ENCODE assay signal across 43 cellular contexts in the genomic region with DNA sequence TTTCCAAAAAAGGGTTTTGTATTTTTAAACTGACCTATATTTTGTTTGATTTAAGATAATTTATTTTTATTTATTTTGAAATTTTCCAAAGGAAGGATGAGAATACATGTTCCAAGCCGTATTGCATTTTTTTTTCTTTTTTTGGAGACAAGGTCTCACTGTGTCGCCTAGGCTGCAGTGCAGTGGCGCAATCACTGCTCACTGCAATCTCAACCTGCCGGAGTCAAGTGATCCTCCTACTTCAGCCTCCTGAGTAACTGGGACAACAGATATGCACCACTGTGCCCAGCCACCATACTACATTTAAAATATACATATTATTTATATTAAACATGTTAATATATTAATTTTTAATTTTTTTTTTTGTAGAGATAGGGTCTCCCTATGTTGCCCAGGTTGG. TPM values are rescaled to one million over a fixed set of nuclear protein-coding genes. Genes with fewer than 3 reads are reported as not detected.
"Had no signal": no experiment of that assay in that cellular context is flagged by ENCODE, and none has a peak within 500 bp of the region (broad histone marks: within the 10 kb centered on the region; RNA-seq: fewer than 3 reads in every experiment).

No MANE protein-coding gene starts in this region.

- FAIRE-seq: astrocyte, bronchial epithelial cell had no signal

- H3K9me3 ChIP-seq: adrenal gland, ascending aorta, body of pancreas, breast epithelium had no signal

- H3K4me3 Mint-ChIP-seq: activated naive CD4-positive, alpha-beta T cell treated with anti-CD3 and anti-CD28 coated beads for 36 hours; activated naive CD4-positive, alpha-beta T cell treated with anti-CD3 and anti-CD28 coated beads, Interleukin-2, amount 10 ng/mL, durations not matched to agents 7 days and 5 days; activated naive CD4-positive, alpha-beta T cell treated with anti-CD3 and anti-CD28 coated beads, Interleukin-2, amount 50 U/mL, for 24 hours; activated naive CD8-positive, alpha-beta T cell; activated naive CD8-positive, alpha-beta T cell treated with anti-CD3 and anti-CD28 coated beads for 36 hours; activated naive CD8-positive, alpha-beta T cell treated with anti-CD3 and anti-CD28 coated beads, Interleukin-2, amount 10 ng/mL, durations not matched to agents 7 days and 5 days; activated naive CD8-positive, alpha-beta T cell treated with anti-CD3 and anti-CD28 coated beads, Interleukin-2, amount 50 U/mL, for 24 hours; activated T-cell treated with anti-CD3 and anti-CD28 coated beads, Interleukin-2, amount 50 U/mL, for 24 hours; activated T-cell treated with anti-CD3 and anti-CD28 coated beads, Interleukin-2, amount 50 U/mL, for 4 hours; activated T-cell treated with anti-CD3 and anti-CD28 coated beads, Interleukin-2, amount 50 U/mL, for 72 hours; activated T-helper 1 cell treated with anti-CD3 and anti-CD28 coated beads, Interleukin-12 subunit alpha, Interleukin-12 subunit beta, Interleukin-2, Interleukin-4 antibody, amounts not matched to agents 30 ng/mL and 10 ng/mL and 1 ng/mL, durations not matched to agents 14 hours and 24 hours and 36 hours; activated T-helper 17 cell treated with anti-CD3 and anti-CD28 coated beads, Interleukin-2, amount 50 U/mL, for 72 hours; brain; central memory CD8-positive, alpha-beta T cell had no signal

- H3K36me3 ChIP-seq: adrenal gland, ascending aorta, breast epithelium had no signal

- H3K4me1 Mint-ChIP-seq: activated naive CD4-positive, alpha-beta T cell treated with anti-CD3 and anti-CD28 coated beads, Interleukin-2, amount 10 ng/mL, durations not matched to agents 7 days and 5 days; activated naive CD4-positive, alpha-beta T cell treated with anti-CD3 and anti-CD28 coated beads, Interleukin-2, amount 50 U/mL, for 24 hours; activated naive CD8-positive, alpha-beta T cell treated with anti-CD3 and anti-CD28 coated beads for 36 hours; activated naive CD8-positive, alpha-beta T cell treated with anti-CD3 and anti-CD28 coated beads, Interleukin-2, amount 50 U/mL, for 24 hours; activated T-helper 17 cell treated with anti-CD3 and anti-CD28 coated beads, Interleukin-2, amount 50 U/mL, for 72 hours; brain; central memory CD8-positive, alpha-beta T cell had no signal

- ATAC-seq: activated naive CD4-positive, alpha-beta T cell treated with anti-CD3 and anti-CD28 coated beads, Interleukin-2, amount 50 U/mL, for 72 hours; activated naive CD8-positive, alpha-beta T cell treated with anti-CD3 and anti-CD28 coated beads, Interleukin-2, amount 50 U/mL, for 24 hours; activated T-cell treated with anti-CD3 and anti-CD28 coated beads, Interleukin-2, amount 50 U/mL, for 4 hours; activated T-cell treated with anti-CD3 and anti-CD28 coated beads, Interleukin-2, amount 50 U/mL, for 72 hours; activated T-helper 17 cell treated with anti-CD3 and anti-CD28 coated beads, Interleukin-2, amount 50 U/mL, for 72 hours; body of pancreas had no signal

- H3K9me3 Mint-ChIP-seq: activated naive CD4-positive, alpha-beta T cell treated with anti-CD3 and anti-CD28 coated beads for 36 hours; activated naive CD4-positive, alpha-beta T cell treated with anti-CD3 and anti-CD28 coated beads, Interleukin-2, amount 10 ng/mL, durations not matched to agents 7 days and 5 days; activated naive CD4-positive, alpha-beta T cell treated with anti-CD3 and anti-CD28 coated beads, Interleukin-2, amount 50 U/mL, for 24 hours; activated naive CD4-positive, alpha-beta T cell treated with anti-CD3 and anti-CD28 coated beads, Interleukin-2, amount 50 U/mL, for 72 hours; activated naive CD8-positive, alpha-beta T cell treated with anti-CD3 and anti-CD28 coated beads for 36 hours; activated naive CD8-positive, alpha-beta T cell treated with anti-CD3 and anti-CD28 coated beads, Interleukin-2, amount 10 ng/mL, durations not matched to agents 7 days and 5 days; activated naive CD8-positive, alpha-beta T cell treated with anti-CD3 and anti-CD28 coated beads, Interleukin-2, amount 50 U/mL, for 24 hours; activated T-cell treated with anti-CD3 and anti-CD28 coated beads, Interleukin-2, amount 50 U/mL, for 24 hours; activated T-cell treated with anti-CD3 and anti-CD28 coated beads, Interleukin-2, amount 50 U/mL, for 4 hours; activated T-cell treated with anti-CD3 and anti-CD28 coated beads, Interleukin-2, amount 50 U/mL, for 72 hours; activated T-helper 1 cell treated with anti-CD3 and anti-CD28 coated beads, Interleukin-12 subunit alpha, Interleukin-12 subunit beta, Interleukin-2, Interleukin-4 antibody, amounts not matched to agents 30 ng/mL and 10 ng/mL and 1 ng/mL, durations not matched to agents 14 hours and 24 hours and 36 hours; activated T-helper 17 cell treated with anti-CD3 and anti-CD28 coated beads, Interleukin-2, amount 50 U/mL, for 72 hours; activated T-helper 2 cell treated with anti-CD3 and anti-CD28 coated beads, Interferon-gamma antibody, Interleukin-2, Interleukin-4, amounts not matched to agents 10 μg/mL and 5 μg/mL and 100 μg/mL, durations not matched to agents 14 hours and 24 hours and 36 hours; brain; central memory CD8-positive, alpha-beta T cell had no signal

- H3K27ac ChIP-seq: adrenal gland, ascending aorta, body of pancreas, brain microvascular endothelial cell, breast epithelium, cardiac muscle cell had no signal

- H3K4me1 ChIP-seq: adrenal gland, ascending aorta, body of pancreas, breast epithelium had no signal

- H3K4me3 ChIP-seq: adrenal gland, ascending aorta, body of pancreas, breast epithelium, cardiac muscle cell had no signal

- DNase-seq: activated effector memory CD4-positive, alpha-beta T cell treated with anti-CD3 and anti-CD28 coated beads, Interleukin-2, amount 50 U/mL, for 16 hours; activated effector memory CD4-positive, alpha-beta T cell treated with Interleukin-2 at 50 U/mL for 16 hours; activated gamma-delta T cell; activated gamma-delta T cell treated with Interleukin-2 at 50 U/mL for 16 hours; activated naive CD4-positive, alpha-beta T cell; activated naive CD4-positive, alpha-beta T cell treated with anti-CD3 and anti-CD28 coated beads for 36 hours; activated naive CD4-positive, alpha-beta T cell treated with anti-CD3 and anti-CD28 coated beads, Interleukin-2, amount 10 ng/mL, durations not matched to agents 7 days and 5 days; activated naive CD4-positive, alpha-beta T cell treated with anti-CD3 and anti-CD28 coated beads, Interleukin-2, amount 50 U/mL, for 16 hours; activated naive CD4-positive, alpha-beta T cell treated with Interleukin-2 at 50 U/mL for 16 hours; activated naive CD8-positive, alpha-beta T cell treated with anti-CD3 and anti-CD28 coated beads for 36 hours; activated naive CD8-positive, alpha-beta T cell treated with anti-CD3 and anti-CD28 coated beads, Interleukin-2, amount 10 ng/mL, durations not matched to agents 7 days and 5 days; activated naive CD8-positive, alpha-beta T cell treated with anti-CD3 and anti-CD28 coated beads, Interleukin-2, amount 50 U/mL, for 24 hours; activated T-cell treated with anti-CD3 and anti-CD28 coated beads for 4 hours; activated T-cell treated with anti-CD3 and anti-CD28 coated beads, Interleukin-2, amount 50 U/mL, for 1 hour; activated T-cell treated with anti-CD3 and anti-CD28 coated beads, Interleukin-2, amount 50 U/mL, for 24 hours; activated T-cell treated with anti-CD3 and anti-CD28 coated beads, Interleukin-2, amount 50 U/mL, for 4 hours; activated T-cell treated with anti-CD3 and anti-CD28 coated beads, Interleukin-2, amount 50 U/mL, for 48 hours; activated T-cell treated with anti-CD3 and anti-CD28 coated beads, Interleukin-2, amount 50 U/mL, for 72 hours; adrenal gland; amniotic stem cell; amygdala; anterior cingulate cortex; aorta; body of pancreas; brain microvascular endothelial cell; caudate nucleus; central memory CD4-positive, alpha-beta T cell; cerebellar nuclear complex had no signal

- H3K27me3 Mint-ChIP-seq: activated naive CD4-positive, alpha-beta T cell treated with anti-CD3 and anti-CD28 coated beads, Interleukin-2, amount 10 ng/mL, durations not matched to agents 7 days and 5 days; activated naive CD4-positive, alpha-beta T cell treated with anti-CD3 and anti-CD28 coated beads, Interleukin-2, amount 50 U/mL, for 24 hours; activated naive CD8-positive, alpha-beta T cell; activated naive CD8-positive, alpha-beta T cell treated with anti-CD3 and anti-CD28 coated beads for 36 hours; activated naive CD8-positive, alpha-beta T cell treated with anti-CD3 and anti-CD28 coated beads, Interleukin-2, amount 10 ng/mL, durations not matched to agents 7 days and 5 days; activated naive CD8-positive, alpha-beta T cell treated with anti-CD3 and anti-CD28 coated beads, Interleukin-2, amount 50 U/mL, for 24 hours; activated T-cell treated with anti-CD3 and anti-CD28 coated beads, Interleukin-2, amount 50 U/mL, for 24 hours; activated T-helper 17 cell treated with anti-CD3 and anti-CD28 coated beads, Interleukin-2, amount 50 U/mL, for 72 hours; brain; central memory CD8-positive, alpha-beta T cell had no signal

- H3K36me3 Mint-ChIP-seq: brain had no signal

- H3K27ac Mint-ChIP-seq: activated naive CD4-positive, alpha-beta T cell treated with anti-CD3 and anti-CD28 coated beads for 36 hours; activated naive CD4-positive, alpha-beta T cell treated with anti-CD3 and anti-CD28 coated beads, Interleukin-2, amount 10 ng/mL, durations not matched to agents 7 days and 5 days; activated naive CD4-positive, alpha-beta T cell treated with anti-CD3 and anti-CD28 coated beads, Interleukin-2, amount 50 U/mL, for 24 hours; activated naive CD4-positive, alpha-beta T cell treated with anti-CD3 and anti-CD28 coated beads, Interleukin-2, amount 50 U/mL, for 72 hours; activated naive CD8-positive, alpha-beta T cell; activated naive CD8-positive, alpha-beta T cell treated with anti-CD3 and anti-CD28 coated beads for 36 hours; activated naive CD8-positive, alpha-beta T cell treated with anti-CD3 and anti-CD28 coated beads, Interleukin-2, amount 10 ng/mL, durations not matched to agents 7 days and 5 days; activated naive CD8-positive, alpha-beta T cell treated with anti-CD3 and anti-CD28 coated beads, Interleukin-2, amount 50 U/mL, for 24 hours; activated T-cell treated with anti-CD3 and anti-CD28 coated beads, Interleukin-2, amount 50 U/mL, for 24 hours; activated T-cell treated with anti-CD3 and anti-CD28 coated beads, Interleukin-2, amount 50 U/mL, for 72 hours; activated T-helper 1 cell treated with anti-CD3 and anti-CD28 coated beads, Interleukin-12 subunit alpha, Interleukin-12 subunit beta, Interleukin-2, Interleukin-4 antibody, amounts not matched to agents 30 ng/mL and 10 ng/mL and 1 ng/mL, durations not matched to agents 14 hours and 24 hours and 36 hours; activated T-helper 17 cell treated with anti-CD3 and anti-CD28 coated beads, Interleukin-2, amount 50 U/mL, for 72 hours; activated T-helper 2 cell treated with anti-CD3 and anti-CD28 coated beads, Interferon-gamma antibody, Interleukin-2, Interleukin-4, amounts not matched to agents 10 μg/mL and 5 μg/mL and 100 μg/mL, durations not matched to agents 14 hours and 24 hours and 36 hours; brain had no signal

- H3K27me3 ChIP-seq: adrenal gland, ascending aorta, body of pancreas, brain microvascular endothelial cell, breast epithelium, cardiac muscle cell had no signal

RNA-seq across cellular contexts. Expression of a gene that starts 15.0 kb away (rescaled TPM):
- total RNA-seq: ascending aorta had no signal

RNA-seq across cellular contexts. Expression of a gene that starts 47.4 kb away (rescaled TPM):
- total RNA-seq: activated naive CD4-positive, alpha-beta T cell treated with anti-CD3 and anti-CD28 coated beads for 36 hours; activated naive CD4-positive, alpha-beta T cell treated with anti-CD3 and anti-CD28 coated beads, Interleukin-2, amount 50 U/mL, for 72 hours; activated naive CD8-positive, alpha-beta T cell treated with anti-CD3 and anti-CD28 coated beads for 36 hours; activated naive CD8-positive, alpha-beta T cell treated with anti-CD3 and anti-CD28 coated beads, Interleukin-2, amount 10 ng/mL, durations not matched to agents 7 days and 5 days; activated T-cell treated with anti-CD3 and anti-CD28 coated beads, Interleukin-2, amount 50 U/mL, for 4 hours; activated T-cell treated with anti-CD3 and anti-CD28 coated beads, Interleukin-2, amount 50 U/mL, for 72 hours; activated T-helper 1 cell treated with anti-CD3 and anti-CD28 coated beads, Interleukin-12 subunit alpha, Interleukin-12 subunit beta, Interleukin-2, Interleukin-4 antibody, amounts not matched to agents 30 ng/mL and 10 ng/mL and 1 ng/mL, durations not matched to agents 14 hours and 24 hours and 36 hours; activated T-helper 17 cell treated with anti-CD3 and anti-CD28 coated beads, Interleukin-2, amount 50 U/mL, for 72 hours; activated T-helper 2 cell treated with anti-CD3 and anti-CD28 coated beads, Interferon-gamma antibody, Interleukin-2, Interleukin-4, amounts not matched to agents 10 μg/mL and 5 μg/mL and 100 μg/mL, durations not matched to agents 14 hours and 24 hours and 36 hours; adrenal gland; aorta; ascending aorta; astrocyte; body of pancreas; breast epithelium; bronchial epithelial cell; cardiac muscle cell; cardiac septum had no signal
- polyA plus RNA-seq: adipose tissue, adrenal gland, aorta, cardiac muscle cell had no signal
